1 cellular context compared by ENCODE assay signal in genomic region chr15:77599899-77600298, GRCh38.
TF ChIP-seq lines count a peak whose summit lies in the region.

No MANE protein-coding gene starts in this region.

TF ChIP-seq in K562, 482 proteins besides CTCF, POLR2A, EP300 and RAD21 (continued from another document and continues in another):
- TF ChIP-seq ZNF512 (tag; IDR thresholded peaks at IDR 0.05): no peak
- TF ChIP-seq SMAD4 (CRISPR knock-in tag; conservative IDR thresholded peaks at IDR 0.05): no peak
- no peak for TF ChIP-seq ZBTB11 (CRISPR knock-in tag; IDR thresholded peaks at IDR 0.05)
- no peak for TF ChIP-seq TRIM24 (IDR thresholded peaks at IDR 0.05)
- no peak for TF ChIP-seq SAP30 (IDR thresholded peaks at IDR 0.05; ENCODE audit: borderline replicate concordance, insufficient read depth, low read depth, low read length, poor library complexity, severe bottlenecking)
- TF ChIP-seq SLC30A9 (CRISPR knock-in tag; IDR thresholded peaks at IDR 0.05): no peak
- TF ChIP-seq ZNF436 (CRISPR knock-in tag; IDR thresholded peaks at IDR 0.05): no peak
- TF ChIP-seq PHF8 (IDR thresholded peaks at IDR 0.05; ENCODE audit: borderline replicate concordance, low read length): no peak
- no peak for TF ChIP-seq SOX6 (IDR thresholded peaks at IDR 0.05)
- no peak for TF ChIP-seq CAMTA2 (CRISPR knock-in tag; conservative IDR thresholded peaks at IDR 0.05)
- no peak for TF ChIP-seq ZNF146 (CRISPR knock-in tag; IDR thresholded peaks at IDR 0.05; ENCODE audit: unreplicated experiment)
- TF ChIP-seq ATF6 (CRISPR knock-in tag; IDR thresholded peaks at IDR 0.05): no peak
- TF ChIP-seq JUND (IDR thresholded peaks at IDR 0.05; ENCODE audit: borderline replicate concordance, low read depth, low read length): 0 out of 2 replicates have a peak, but pooled peaks have one; percentile 15
- TF ChIP-seq JUND (tag; IDR thresholded peaks at IDR 0.05; ENCODE audit: borderline replicate concordance, low read depth, low read length): no peak; the same call in 2 of the 3 replicates
- no peak for TF ChIP-seq MEF2A (IDR thresholded peaks at IDR 0.05; ENCODE audit: control insufficient read depth, low read depth, low read length)
- TF ChIP-seq ARID3B (CRISPR knock-in tag; IDR thresholded peaks at IDR 0.05; ENCODE audit: borderline replicate concordance): no peak
- peak; percentile 38 to 78; a peak in 2 of 4 replicates for TF ChIP-seq RCOR1 (IDR thresholded peaks at IDR 0.05; ENCODE audit: borderline replicate concordance in 1 of 2, low read depth in 2 of 2, low read length in 2 of 2)
- TF ChIP-seq ZNF778 (CRISPR knock-in tag; IDR thresholded peaks at IDR 0.05): no peak
- no peak for TF ChIP-seq THAP12 (CRISPR knock-in tag; IDR thresholded peaks at IDR 0.05)
- no peak for TF ChIP-seq YBX1 (IDR thresholded peaks at IDR 0.05)
- TF ChIP-seq ATF7 (IDR thresholded peaks at IDR 0.05): peak; percentile 25; the same call in 1 of the 2 replicates
- TF ChIP-seq ESRRA (IDR thresholded peaks at IDR 0.05; ENCODE audit: borderline replicate concordance, low read depth): no peak
- no peak for TF ChIP-seq SFPQ (IDR thresholded peaks at IDR 0.05; ENCODE audit: low read depth, low read length)
- no peak for TF ChIP-seq EWSR1 (IDR thresholded peaks at IDR 0.05; ENCODE audit: borderline replicate concordance, low read depth, partially characterized antibody)
- no peak for TF ChIP-seq RFX1 (IDR thresholded peaks at IDR 0.05)
- TF ChIP-seq MIER1 (IDR thresholded peaks at IDR 0.05; ENCODE audit: low read depth): no peak
- TF ChIP-seq MYBL2 (IDR thresholded peaks at IDR 0.05; ENCODE audit: low read depth): peak; percentile 92
- no peak for TF ChIP-seq MYBL2 (CRISPR knock-in tag; IDR thresholded peaks at IDR 0.05; ENCODE audit: borderline replicate concordance)
- TF ChIP-seq HDAC2 (IDR thresholded peaks at IDR 0.05): peak; percentile 67; the same call in 1 of the 2 replicates
- no peak for TF ChIP-seq SAFB (IDR thresholded peaks at IDR 0.05; ENCODE audit: borderline replicate concordance, low read depth, low read length)
- no peak for TF ChIP-seq HDGF (IDR thresholded peaks at IDR 0.05)
- no peak for TF ChIP-seq CBX8 (IDR thresholded peaks at IDR 0.05; ENCODE audit: borderline replicate concordance, extremely low read depth, low read depth, low read length, poor library complexity, severe bottlenecking)
- TF ChIP-seq KLF6 (CRISPR knock-in tag; IDR thresholded peaks at IDR 0.05; ENCODE audit: borderline replicate concordance): no peak
- TF ChIP-seq SAFB2 (IDR thresholded peaks at IDR 0.05; ENCODE audit: borderline replicate concordance, low read depth, low read length, severe bottlenecking): no peak
- no peak for TF ChIP-seq ZZZ3 (IDR thresholded peaks at IDR 0.05)
- peak; percentile 90 for TF ChIP-seq USF1 (CRISPR knock-in tag; IDR thresholded peaks at IDR 0.05)
- no peak for TF ChIP-seq HMGXB4 (CRISPR knock-in tag; IDR thresholded peaks at IDR 0.05)
- peak; percentile 10 for TF ChIP-seq TBP (optimal IDR thresholded peaks at IDR 0.05; ENCODE audit: low read depth, low read length)
- TF ChIP-seq CCAR2 (IDR thresholded peaks at IDR 0.05; ENCODE audit: low read depth, low read length): no peak
- TF ChIP-seq TOE1 (IDR thresholded peaks at IDR 0.05; ENCODE audit: borderline replicate concordance): no peak
- TF ChIP-seq TOE1 (CRISPR knock-in tag; IDR thresholded peaks at IDR 0.05; ENCODE audit: borderline replicate concordance, low read depth): no peak
- no peak for TF ChIP-seq ZNF12 (CRISPR knock-in tag; IDR thresholded peaks at IDR 0.05)
- TF ChIP-seq TCF7L2 (IDR thresholded peaks at IDR 0.05; ENCODE audit: low read depth, low read length): no peak
- TF ChIP-seq KLF10 (CRISPR knock-in tag; IDR thresholded peaks at IDR 0.05): no peak
- no peak for TF ChIP-seq HDAC3 (IDR thresholded peaks at IDR 0.05; ENCODE audit: borderline replicate concordance, partially characterized antibody)
- no peak for TF ChIP-seq IRF2 (CRISPR knock-in tag; IDR thresholded peaks at IDR 0.05)
- TF ChIP-seq SMARCA4 (IDR thresholded peaks at IDR 0.05): no peak
